In the genomic region with DNA sequence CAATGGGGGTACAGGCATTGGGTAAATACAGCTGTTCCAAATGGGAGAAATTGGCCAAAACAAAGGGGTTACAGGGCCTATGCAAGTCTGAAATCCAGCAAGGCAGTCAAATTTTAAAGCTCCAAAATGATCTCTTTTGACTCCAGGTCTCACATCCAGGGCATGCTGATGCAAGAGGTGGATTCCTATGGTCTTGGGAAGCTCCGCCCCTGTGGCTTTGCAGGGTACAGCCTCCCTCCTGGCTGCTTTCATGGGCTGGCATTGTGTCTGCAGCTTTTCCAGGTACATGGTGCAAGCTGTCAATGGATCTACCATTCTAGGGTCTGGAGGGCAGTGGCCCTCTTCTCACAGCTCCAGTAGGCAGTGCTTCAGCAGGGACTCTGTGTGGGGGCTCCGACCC, we compare ENCODE assay signal across 8 cellular contexts. TPM values are rescaled to one million over a fixed set of nuclear protein-coding genes. Genes with fewer than 3 reads are reported as not detected.
"Had no signal": no experiment of that assay in that cellular context is flagged by ENCODE, and none has a peak within 500 bp of the region (broad histone marks: within the 10 kb centered on the region; RNA-seq: fewer than 3 reads in every experiment).

No MANE protein-coding gene starts in this region.

RNA-seq across cellular contexts. Expression of a gene that starts 22.6 kb away (rescaled TPM):
- total RNA-seq: LHCN-M2, NCI-H460, OCI-LY7, PC-9, Right ventricle myocardium inferior, RPMI7951, SJCRH30, SK-MEL-5 had no signal
